Comparison of ENCODE assay signal across 10 cellular contexts in genomic region chr1:114692947-114693346, GRCh38. TPM values are rescaled to one million over a fixed set of nuclear protein-coding genes. Genes with fewer than 3 reads are reported as not detected.
"Had no signal": no experiment of that assay in that cellular context is flagged by ENCODE, and none has a peak within 500 bp of the region (broad histone marks: within the 10 kb centered on the region; RNA-seq: fewer than 3 reads in every experiment).

No MANE protein-coding gene starts in this region.

- H3K36me3 ChIP-seq: HAP-1 had no signal

- DNase-seq: GM23248, GOT3, H7, KBM-7 had no signal

- ATAC-seq: HCT116, HepG2 had no signal

- H3K27ac ChIP-seq: GM23248, HL-60 had no signal

- FAIRE-seq: HepG2 had no signal

- H3K9me3 ChIP-seq: HAP-1 had no signal

- H3K4me3 ChIP-seq: GM23248, HAP-1 had no signal

- H3K9ac ChIP-seq: GM23248 had no signal

- H2AFZ ChIP-seq: GM23248 had no signal

RNA-seq across cellular contexts. Expression of gene AMPD1, which starts 2.4 kb away (rescaled TPM):
- total RNA-seq: GM23248, H4, HepG2, HT1080 had no signal
- polyA plus RNA-seq: GM23248, HepG2 had no signal
